8 cellular contexts compared by ENCODE assay signal in genomic region chrX:135520022-135520552, GRCh38. TPM values are rescaled to one million over a fixed set of nuclear protein-coding genes. Genes with fewer than 3 reads are reported as not detected.
A peak's percentile ranks its signal among the peaks of the same experiment; 100 is the strongest.
DNase-seq lines count a peak whose midpoint lies in the region; ATAC-seq and TF ChIP-seq lines count a peak whose summit lies in the region.

No MANE protein-coding gene starts in this region.

- H3K9me3 Mint-ChIP-seq in WTC11: no peaks in the 10 kb centered on the region
- H3K9me3 Mint-ChIP-seq in stimulated activated naive B cell treated with anti-CD40 and anti-IgM and Interleukin-4, amounts not matched to agents 10 μg/mL and 1 μg/mL and 100 μg/mL, for 72 hours: no peaks in the 10 kb centered on the region

- no peak for TF ChIP-seq CTCF in 22Rv1 (IDR thresholded peaks at IDR 0.05)
- TF ChIP-seq CTCF in WTC11 (IDR thresholded peaks at IDR 0.05): no peak

- H3K27ac Mint-ChIP-seq in WTC11: peak overlapping the region; percentile 98
- H3K27ac Mint-ChIP-seq in stimulated activated naive B cell treated with anti-CD40 and anti-IgM and Interleukin-4, amounts not matched to agents 10 μg/mL and 1 μg/mL and 100 μg/mL, for 72 hours: peak overlapping the region; percentile 99

- DNase-seq in WTC11 (ENCODE audit: low spot score) (no peak), hepatic stellate cell (ENCODE audit: low spot score) (peak; percentile 11), HuH-7.5 (ENCODE audit: low spot score) (no peak)
- no peak for DNase-seq in stimulated activated naive B cell treated with anti-CD40 and anti-IgM and Interleukin-4, amounts not matched to agents 10 μg/mL and 1 μg/mL and 100 μg/mL, for 72 hours

- H3K27ac ChIP-seq in 22Rv1: peak overlapping the region; percentile 82

- CTCF ChIA-PET in WTC11 (lab: Charles Lee): no interaction called here

- ATAC-seq in GM19043 (IDR thresholded peaks at IDR 0.05; ENCODE audit: low read depth, unreplicated experiment) (peak; percentile 2), WTC11 (no peak), HG03432 (IDR thresholded peaks at IDR 0.05; ENCODE audit: unreplicated experiment) (no peak), HG03039 (IDR thresholded peaks at IDR 0.05; ENCODE audit: unreplicated experiment) (no peak)
- no peak for ATAC-seq in stimulated activated naive B cell treated with anti-CD40 and anti-IgM and Interleukin-4, amounts not matched to agents 10 μg/mL and 1 μg/mL and 100 μg/mL, for 72 hours (replicated peaks)

- peak overlapping the region; percentile 97 for H3K4me3 Mint-ChIP-seq in WTC11
- H3K4me3 Mint-ChIP-seq in stimulated activated naive B cell treated with anti-CD40 and anti-IgM and Interleukin-4, amounts not matched to agents 10 μg/mL and 1 μg/mL and 100 μg/mL, for 72 hours: peak overlapping the region; percentile 97

- no peaks in the 10 kb centered on the region for H3K36me3 Mint-ChIP-seq in WTC11
- H3K36me3 Mint-ChIP-seq in stimulated activated naive B cell treated with anti-CD40 and anti-IgM and Interleukin-4, amounts not matched to agents 10 μg/mL and 1 μg/mL and 100 μg/mL, for 72 hours: peaks cover 9 to 12% of the 10 kb centered on the region in 2 donors

- H3K27me3 Mint-ChIP-seq in WTC11 (ENCODE audit: low read depth): no peaks in the 10 kb centered on the region
- peaks cover 0 to 4% of the 10 kb centered on the region in 2 donors for H3K27me3 Mint-ChIP-seq in stimulated activated naive B cell treated with anti-CD40 and anti-IgM and Interleukin-4, amounts not matched to agents 10 μg/mL and 1 μg/mL and 100 μg/mL, for 72 hours

- peaks cover 16% of the 10 kb centered on the region for H3K4me1 Mint-ChIP-seq in WTC11
- H3K4me1 Mint-ChIP-seq in stimulated activated naive B cell treated with anti-CD40 and anti-IgM and Interleukin-4, amounts not matched to agents 10 μg/mL and 1 μg/mL and 100 μg/mL, for 72 hours: peaks cover 5 to 14% of the 10 kb centered on the region in 2 donors

- POLR2A ChIA-PET in WTC11 (lab: Charles Lee): no interaction called here

TF ChIP-seq in WTC11, 78 proteins besides CTCF, POLR2A, EP300 and RAD21:
- TF ChIP-seq ZNF396 (CRISPR knock-in tag; IDR thresholded peaks at IDR 0.05; ENCODE audit: borderline replicate concordance) (no peak), ATF2 (CRISPR knock-in tag; IDR thresholded peaks at IDR 0.05; ENCODE audit: borderline replicate concordance, low read depth) (no peak), PRDM15 (CRISPR knock-in tag; IDR thresholded peaks at IDR 0.05) (no peak), CBFB (CRISPR knock-in tag; IDR thresholded peaks at IDR 0.05; ENCODE audit: low read depth) (no peak), E2F1 (CRISPR knock-in tag; IDR thresholded peaks at IDR 0.05) (no peak), ZNF121 (CRISPR knock-in tag; IDR thresholded peaks at IDR 0.05) (no peak), FOXP1 (CRISPR knock-in tag; IDR thresholded peaks at IDR 0.05; ENCODE audit: borderline replicate concordance) (no peak), ARID4B (CRISPR knock-in tag; IDR thresholded peaks at IDR 0.05; ENCODE audit: borderline replicate concordance) (no peak), MAX (CRISPR knock-in tag; IDR thresholded peaks at IDR 0.05) (no peak), JAZF1 (CRISPR knock-in tag; IDR thresholded peaks at IDR 0.05) (no peak), USF1 (CRISPR knock-in tag; IDR thresholded peaks at IDR 0.05) (no peak), ATF3 (CRISPR knock-in tag; conservative IDR thresholded peaks at IDR 0.05) (no peak)

RNA-seq across cellular contexts. Expression of gene INTS6L, which starts 0.4 kb away (rescaled TPM):
- 5.4 to 8.2 TPM (median 6.5 TPM) in 3 replicates for total RNA-seq in WTC11 (2021)
